Comparison of ENCODE assay signal across 1 cellular context in the genomic region with DNA sequence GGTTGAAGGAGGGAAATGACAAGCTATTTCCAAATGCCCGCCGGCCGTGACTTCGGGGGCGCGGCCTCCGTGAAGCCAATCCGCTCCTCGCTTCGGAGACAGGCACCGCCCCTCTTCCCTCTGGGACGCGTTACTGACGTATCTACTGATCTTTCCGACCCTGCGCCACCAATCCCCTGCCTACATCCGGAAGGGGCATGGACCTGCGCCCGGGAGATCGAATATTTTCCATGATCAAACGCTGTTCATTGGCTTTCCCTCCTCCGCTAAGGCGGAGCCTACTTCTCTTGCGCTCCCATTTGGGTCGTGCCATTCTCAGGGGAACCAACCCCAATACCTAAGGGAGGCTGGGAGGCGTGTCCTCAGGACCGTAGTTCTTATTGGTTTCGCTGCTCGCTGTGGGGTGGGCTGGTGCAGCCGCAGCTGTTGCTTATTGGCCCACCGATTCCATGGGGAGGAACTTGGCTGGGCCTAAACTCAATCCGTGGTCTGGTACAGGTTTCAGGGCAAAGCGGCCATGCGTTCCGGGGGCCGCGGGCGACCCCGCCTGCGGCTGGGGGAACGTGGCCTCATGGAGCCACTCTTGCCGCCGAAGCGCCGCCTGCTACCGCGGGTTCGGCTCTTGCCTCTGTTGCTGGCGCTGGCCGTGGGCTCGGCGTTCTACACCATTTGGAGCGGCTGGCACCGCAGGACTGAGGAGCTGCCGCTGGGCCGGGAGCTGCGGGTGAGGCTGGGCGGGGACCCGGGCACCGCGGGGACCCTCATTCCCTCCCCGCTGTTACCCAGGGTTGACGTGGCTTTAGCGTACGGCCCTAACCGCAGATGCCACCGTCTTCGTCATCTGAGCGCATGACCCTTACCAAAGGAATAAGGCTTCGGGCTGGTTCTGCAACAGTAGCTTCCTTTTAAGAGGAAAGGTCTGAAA.
TF ChIP-seq lines count a peak whose summit lies in the region.

A gene (plus strand): TSS at position 480 of the 925 bp plus-strand sequence. CDS start 38 bp downstream, at position 518.

TF ChIP-seq in liver, 16 proteins besides CTCF, POLR2A, EP300 and RAD21 (continued from another document):
- TF ChIP-seq, protein P1, sequence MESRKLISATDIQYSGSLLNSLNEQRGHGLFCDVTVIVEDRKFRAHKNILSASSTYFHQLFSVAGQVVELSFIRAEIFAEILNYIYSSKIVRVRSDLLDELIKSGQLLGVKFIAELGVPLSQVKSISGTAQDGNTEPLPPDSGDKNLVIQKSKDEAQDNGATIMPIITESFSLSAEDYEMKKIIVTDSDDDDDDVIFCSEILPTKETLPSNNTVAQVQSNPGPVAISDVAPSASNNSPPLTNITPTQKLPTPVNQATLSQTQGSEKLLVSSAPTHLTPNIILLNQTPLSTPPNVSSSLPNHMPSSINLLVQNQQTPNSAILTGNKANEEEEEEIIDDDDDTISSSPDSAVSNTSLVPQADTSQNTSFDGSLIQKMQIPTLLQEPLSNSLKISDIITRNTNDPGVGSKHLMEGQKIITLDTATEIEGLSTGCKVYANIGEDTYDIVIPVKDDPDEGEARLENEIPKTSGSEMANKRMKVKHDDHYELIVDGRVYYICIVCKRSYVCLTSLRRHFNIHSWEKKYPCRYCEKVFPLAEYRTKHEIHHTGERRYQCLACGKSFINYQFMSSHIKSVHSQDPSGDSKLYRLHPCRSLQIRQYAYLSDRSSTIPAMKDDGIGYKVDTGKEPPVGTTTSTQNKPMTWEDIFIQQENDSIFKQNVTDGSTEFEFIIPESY (IDR thresholded peaks at IDR 0.05): peak; percentile 90
